Comparison of ENCODE assay signal across 8 cellular contexts in the genomic region with DNA sequence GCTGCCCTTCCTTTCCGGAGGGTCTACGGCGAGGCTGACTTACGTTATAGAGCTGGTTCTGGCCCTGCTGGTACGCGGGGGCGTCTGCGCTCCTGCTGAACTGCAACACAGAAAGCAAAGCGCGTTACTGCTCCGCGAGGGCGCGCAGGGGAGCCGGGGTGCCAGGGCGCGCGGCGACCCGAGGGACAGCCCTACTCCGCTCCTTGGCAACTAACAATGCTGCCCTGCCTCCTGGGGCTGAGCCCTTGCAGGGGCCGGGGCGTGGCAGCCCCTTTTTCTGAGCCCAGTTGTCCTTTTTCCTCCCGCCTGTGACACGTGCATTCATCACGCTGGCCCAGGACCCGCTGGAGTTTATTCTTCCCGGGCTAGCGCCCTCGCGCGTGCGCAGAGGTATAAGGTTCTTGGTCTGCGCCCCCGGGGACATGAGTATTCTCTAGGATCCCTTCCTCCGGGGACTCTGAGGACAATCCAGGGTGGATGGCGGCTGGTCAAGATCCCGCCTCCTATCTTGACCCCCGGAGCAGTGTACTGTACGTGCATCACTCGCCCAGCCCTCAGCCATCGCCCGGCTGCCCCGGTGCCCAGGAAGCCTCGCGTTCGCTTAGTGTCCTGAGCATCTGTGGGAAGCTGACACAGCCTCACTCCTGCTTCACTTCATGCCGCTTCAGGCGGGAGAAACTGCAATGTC.
A peak's percentile ranks its signal among the peaks of the same experiment; 100 is the strongest.
DNase-seq lines count a peak whose midpoint lies in the region; ATAC-seq and TF ChIP-seq lines count a peak whose summit lies in the region.

No MANE protein-coding gene starts in this region.

- peak overlapping the region; percentile 48 for H3K4me2 ChIP-seq in parathyroid adenoma (ENCODE audit: low read length)

- no peak for TF ChIP-seq CTCF in breast epithelium (IDR thresholded peaks at IDR 0.05)
- TF ChIP-seq CTCF in MCF 10A (IDR thresholded peaks at IDR 0.05; ENCODE audit: unreplicated experiment) = no peak
- no peak for TF ChIP-seq CTCF in left ventricle myocardium inferior (IDR thresholded peaks at IDR 0.05; ENCODE audit: borderline replicate concordance)
- TF ChIP-seq CTCF in parathyroid adenoma (IDR thresholded peaks at IDR 0.05) = no peak

- H3K27me3 Mint-ChIP-seq in MCF 10A (ENCODE audit: insufficient read depth, unreplicated experiment) = peaks cover 18% of the 10 kb centered on the region
- no peaks in the 10 kb centered on the region for H3K27me3 Mint-ChIP-seq in activated naive CD8-positive, alpha-beta T cell

- CTCF ChIA-PET in MCF 10A (lab: Yijun Ruan, JAX) = interaction anchor here (0.6 to 8.6 kb wide), 8 partner anchors 8 to 374 kb away, joined by 3 to 232 read pairs (median 28); no protein-coding TSS in a partner anchor

- H2AFZ ChIP-seq in parathyroid adenoma = no peak overlapping the region

- POLR2A ChIA-PET in MCF 10A (lab: Yijun Ruan, JAX) = no interaction called here

- no peak for DNase-seq in breast epithelium (ENCODE audit: low spot score in 2 of 2)
- no peak for DNase-seq in MCF 10A (ENCODE audit: unreplicated experiment)
- peak; percentile 77 for DNase-seq in NAMALWA (ENCODE audit: low spot score)
- no peak for DNase-seq in left ventricle myocardium inferior
- DNase-seq in SHP77 treated with DMSO at 0.1 percent for 48 hours (lab: John Stamatoyannopoulos, UW) = no peak

- no peaks in the 10 kb centered on the region for H3K4me1 ChIP-seq in breast epithelium
- H3K4me1 ChIP-seq in left ventricle myocardium inferior = peaks cover 12% of the 10 kb centered on the region
- no peaks in the 10 kb centered on the region for H3K4me1 ChIP-seq in parathyroid adenoma

- intact Hi-C loops in breast epithelium (cut with DNase I; ENCODE audit: low total_unique reads) (no loop called here), MCF 10A (cut with micrococcal nuclease) (no loop called here), left ventricle myocardium inferior (cut with micrococcal nuclease) (no loop called here)

- no peak for TF ChIP-seq POLR2A in breast epithelium (IDR thresholded peaks at IDR 0.05)

- H3K4me3 ChIP-seq in breast epithelium = peak overlapping the region; percentile 19 to 65 (median 41)
- peak overlapping the region; percentile 59 for H3K4me3 ChIP-seq in left ventricle myocardium inferior
- H3K4me3 ChIP-seq in parathyroid adenoma (ENCODE audit: low read depth, low read length) = no peak overlapping the region

- peaks cover 6% of the 10 kb centered on the region for H3K4me1 Mint-ChIP-seq in MCF 10A (ENCODE audit: insufficient read depth, unreplicated experiment)
- peaks cover 78% of the 10 kb centered on the region for H3K4me1 Mint-ChIP-seq in activated naive CD8-positive, alpha-beta T cell (ENCODE audit: low read depth)

- H3K27me3 ChIP-seq in breast epithelium (peaks cover 0 to 7% of the 10 kb centered on the region in 2 donors), left ventricle myocardium inferior (ENCODE audit: low read depth) (peaks cover 29% of the 10 kb centered on the region), parathyroid adenoma (ENCODE audit: control insufficient read depth, insufficient read depth, low read length) (no peaks in the 10 kb centered on the region)

- no peaks in the 10 kb centered on the region for H3K9me3 Mint-ChIP-seq in MCF 10A (ENCODE audit: unreplicated experiment)
- H3K9me3 Mint-ChIP-seq in activated naive CD8-positive, alpha-beta T cell (ENCODE audit: low read depth) = no peaks in the 10 kb centered on the region

- ATAC-seq in HG02852 (IDR thresholded peaks at IDR 0.05; ENCODE audit: unreplicated experiment) = no peak

- no peaks in the 10 kb centered on the region for H3K9me3 ChIP-seq in breast epithelium
- no peaks in the 10 kb centered on the region for H3K9me3 ChIP-seq in left ventricle myocardium inferior (replicated peaks)
- H3K9me3 ChIP-seq in parathyroid adenoma (ENCODE audit: control insufficient read depth, low read length) = no peaks in the 10 kb centered on the region

- H3K36me3 Mint-ChIP-seq in MCF 10A (ENCODE audit: insufficient read depth, unreplicated experiment) = no peaks in the 10 kb centered on the region
- H3K36me3 Mint-ChIP-seq in activated naive CD8-positive, alpha-beta T cell = peaks cover 15% of the 10 kb centered on the region

- no peak overlapping the region for H3K4me3 Mint-ChIP-seq in MCF 10A (ENCODE audit: unreplicated experiment)
- H3K4me3 Mint-ChIP-seq in activated naive CD8-positive, alpha-beta T cell = peak overlapping the region; percentile 73

- H3K27ac Mint-ChIP-seq in MCF 10A (ENCODE audit: low read depth, unreplicated experiment) = no peak overlapping the region
- peak overlapping the region; percentile 91 for H3K27ac Mint-ChIP-seq in activated naive CD8-positive, alpha-beta T cell

- no peaks in the 10 kb centered on the region for H3K79me2 ChIP-seq in parathyroid adenoma

- no TSS peak for BruUV-seq in MCF 10A (replicated peaks; lab: Mats Ljungman, UMichigan)

- H3K9ac ChIP-seq in parathyroid adenoma = no peak overlapping the region

- no peak overlapping the region for H3K27ac ChIP-seq in breast epithelium
- no peak overlapping the region for H3K27ac ChIP-seq in left ventricle myocardium inferior (replicated peaks)
- H3K27ac ChIP-seq in parathyroid adenoma = no peak overlapping the region

- H3K36me3 ChIP-seq in breast epithelium (no peaks in the 10 kb centered on the region), left ventricle myocardium inferior (no peaks in the 10 kb centered on the region), parathyroid adenoma (ENCODE audit: control insufficient read depth, insufficient read depth, low read length) (no peaks in the 10 kb centered on the region)
